In genomic region chr15:47670365-47670764, GRCh38 we compare ENCODE assay signal across 17 cellular contexts. TPM values are rescaled to one million over a fixed set of nuclear protein-coding genes. Genes with fewer than 3 reads are reported as not detected.
DNase-seq lines count a peak whose midpoint lies in the region; ATAC-seq and TF ChIP-seq lines count a peak whose summit lies in the region.
"Had no signal": no experiment of that assay in that cellular context is flagged by ENCODE, and none has a peak within 500 bp of the region (broad histone marks: within the 10 kb centered on the region; RNA-seq: fewer than 3 reads in every experiment).

No MANE protein-coding gene starts in this region.

- no peak overlapping the region for H4K8ac ChIP-seq in H9 (replicated peaks; ENCODE audit: insufficient read length, low read depth, low read length)

- ATAC-seq in HG03469 (IDR thresholded peaks at IDR 0.05; ENCODE audit: unreplicated experiment) = no peak
- ATAC-seq: A549, GM23338 had no signal

- H3K4me1 Mint-ChIP-seq in H9 = peaks cover 30 to 31% of the 10 kb centered on the region in 2 experiments
- no peaks in the 10 kb centered on the region for H3K4me1 Mint-ChIP-seq in CD8-positive, alpha-beta memory T cell
- H3K4me1 Mint-ChIP-seq: CD4-positive, alpha-beta memory T cell had no signal

- no peak overlapping the region for H3K56ac ChIP-seq in H9 (ENCODE audit: insufficient read length, low read depth, low read length)

- no peak overlapping the region for H2AFZ ChIP-seq in H9 (ENCODE audit: low read length)
- H2AFZ ChIP-seq: GM23338 had no signal

- H3K9me3 Mint-ChIP-seq in H9 = no peaks in the 10 kb centered on the region
- H3K9me3 Mint-ChIP-seq in CD8-positive, alpha-beta memory T cell = peaks cover 0 to 2% (median 1%) of the 10 kb centered on the region in 5 donors
- H3K9me3 Mint-ChIP-seq: GM23338 had no signal

- no CpG with 5 or more reads among the region's 1 CpG for WGBS in H9 (ENCODE audit: extremely low coverage, insufficient read length, low lambda C conversion rate)

- H3K23ac ChIP-seq in H9 (ENCODE audit: insufficient read length, low read depth, low read length) = no peak overlapping the region

- no TSS peak for BruUV-seq in A673 (replicated peaks; lab: Mats Ljungman, UMichigan)

- H2BK20ac ChIP-seq in H9 (ENCODE audit: low read depth, low read length, poor library complexity, severe bottlenecking) = no peak overlapping the region

- CTCF ChIA-PET in A673 (lab: Charles Lee) = no interaction called here
- CTCF ChIA-PET in CD8-positive, alpha-beta memory T cell (lab: Charles Lee) = no interaction called here

- H3K79me1 ChIP-seq in H9 (ENCODE audit: insufficient read depth, low read depth, low read length, poor library complexity, severe bottlenecking) = no peaks in the 10 kb centered on the region

- H3K9me3 ChIP-seq in A673 (ENCODE audit: low read depth, low read length, poor library complexity, severe bottlenecking) (no peaks in the 10 kb centered on the region), H9 (ENCODE audit: control insufficient read depth, low read depth, low read length) (no peaks in the 10 kb centered on the region)
- H3K9me3 ChIP-seq in CD8-positive, alpha-beta memory T cell (ENCODE audit: low read length) = no peaks in the 10 kb centered on the region
- H3K9me3 ChIP-seq: A549, BLaER1 had no signal

- H2AK5ac ChIP-seq in H9 (ENCODE audit: insufficient read length, low read length) = no peak overlapping the region

- no peak for TF ChIP-seq CTCF in A673 (conservative IDR thresholded peaks at IDR 0.05; ENCODE audit: low read depth, low read length)
- no peak for TF ChIP-seq CTCF in H9 (conservative IDR thresholded peaks at IDR 0.05)

- no peak overlapping the region for H2BK120ac ChIP-seq in H9 (ENCODE audit: low read depth, low read length, poor library complexity, severe bottlenecking)

- H3K4me3 ChIP-seq in A673 (ENCODE audit: low read depth, low read length, poor library complexity, severe bottlenecking) = no peak overlapping the region
- H3K4me3 ChIP-seq in CD8-positive, alpha-beta memory T cell (ENCODE audit: low read length) = no peak overlapping the region
- H3K4me3 ChIP-seq: A549, BLaER1, GM23338 had no signal

- DNase-seq in A673 (ENCODE audit: low spot score) = peak; percentile 32
- DNase-seq in NCI-H524 (lab: John Stamatoyannopoulos, UW) = peak; percentile 80 to 96
- DNase-seq in NCI-H82 treated with DMSO at 0.1 percent for 48 hours (lab: John Stamatoyannopoulos, UW; ENCODE audit: unreplicated experiment) = peak; percentile 86
- DNase-seq in islet precursor cell = peak; percentile 47
- no peak for DNase-seq in H9
- DNase-seq in stimulated activated CD4-positive, alpha-beta T cell treated with anti-CD3 and anti-CD28 coated beads, Interleukin-4, amount 100 ng/mL, for 24 hours = no peak
- no peak for DNase-seq in CD8-positive, alpha-beta memory T cell
- DNase-seq: Calu3; CD4-positive, alpha-beta memory T cell; GDM1 had no signal

- H4K20me1 ChIP-seq in H9 (ENCODE audit: control insufficient read depth, insufficient read depth, insufficient read length) = no peaks in the 10 kb centered on the region
- H4K20me1 ChIP-seq: BLaER1 had no signal

- no peak overlapping the region for H3K4me3 Mint-ChIP-seq in H9
- no peak overlapping the region for H3K4me3 Mint-ChIP-seq in CD8-positive, alpha-beta memory T cell
- H3K4me3 Mint-ChIP-seq: CD14-positive monocyte; CD4-positive, alpha-beta memory T cell; GM23338 had no signal

- H2BK12ac ChIP-seq in H9 (ENCODE audit: insufficient read length, low read depth, low read length) = no peak overlapping the region

- no peaks in the 10 kb centered on the region for H3K36me3 ChIP-seq in A673 (ENCODE audit: insufficient read depth, low read length, poor library complexity, severe bottlenecking)
- H3K36me3 ChIP-seq in CD8-positive, alpha-beta memory T cell (ENCODE audit: insufficient read depth, low read length) = no peaks in the 10 kb centered on the region
- H3K36me3 ChIP-seq: BLaER1 had no signal

- no peaks in the 10 kb centered on the region for H3K79me2 ChIP-seq in H9 (ENCODE audit: insufficient read depth, low read length)

- no peak overlapping the region for H3K27ac Mint-ChIP-seq in H9
- H3K27ac Mint-ChIP-seq in CD8-positive, alpha-beta memory T cell = no peak overlapping the region
- H3K27ac Mint-ChIP-seq: CD14-positive monocyte; CD4-positive, alpha-beta memory T cell; GM23338 had no signal

- H3K27ac ChIP-seq in A673 (ENCODE audit: low read depth, low read length, poor library complexity, severe bottlenecking) (no peak overlapping the region), H9 (ENCODE audit: insufficient read length, low read depth, low read length) (no peak overlapping the region)
- no peak overlapping the region for H3K27ac ChIP-seq in CD8-positive, alpha-beta memory T cell (ENCODE audit: low read depth, low read length)
- H3K27ac ChIP-seq: 22Rv1, A549, BLaER1 had no signal

- peaks cover 2% of the 10 kb centered on the region for H3K27me3 Mint-ChIP-seq in H9 (ENCODE audit: low read depth)
- no peaks in the 10 kb centered on the region for H3K27me3 Mint-ChIP-seq in CD8-positive, alpha-beta memory T cell
- H3K27me3 Mint-ChIP-seq: CD4-positive, alpha-beta memory T cell had no signal

- no peak overlapping the region for H3K14ac ChIP-seq in H9 (ENCODE audit: insufficient read depth, low read length)

- H3K4ac ChIP-seq in H9 (ENCODE audit: low read depth, low read length) = no peak overlapping the region

- no peak overlapping the region for H2BK15ac ChIP-seq in H9 (ENCODE audit: low read depth, low read length)

- H3K18ac ChIP-seq in H9 (ENCODE audit: insufficient read length, low read depth, low read length) = no peak overlapping the region

- no peak overlapping the region for H4K91ac ChIP-seq in H9 (ENCODE audit: insufficient read length, low read depth, low read length)

- no peak overlapping the region for H3T11ph ChIP-seq in H9 (ENCODE audit: low read length)

- H3K4me2 ChIP-seq in H9 (ENCODE audit: insufficient read depth, insufficient read length, low read length) = no peak overlapping the region
- H3K4me2 ChIP-seq: A549, BLaER1, GM23338 had no signal

- H3K9ac ChIP-seq in H9 (ENCODE audit: extremely low read depth, insufficient read length, low read length) = no peak overlapping the region
- H3K9ac ChIP-seq: BLaER1 had no signal

- no peak overlapping the region for H2BK5ac ChIP-seq in H9 (ENCODE audit: insufficient read length, low read length)

- intact Hi-C loops in A673 (cut with micrococcal nuclease; ENCODE audit: unreplicated experiment) = no loop called here

- H3K36me3 Mint-ChIP-seq in H9 (ENCODE audit: insufficient read depth in 1 of 3, low read depth in 3 of 3) = no peaks in the 10 kb centered on the region
- H3K36me3 Mint-ChIP-seq in CD8-positive, alpha-beta memory T cell = no peaks in the 10 kb centered on the region
- H3K36me3 Mint-ChIP-seq: CD14-positive monocyte; CD4-positive, alpha-beta memory T cell had no signal

- no peak overlapping the region for H4K5ac ChIP-seq in H9 (ENCODE audit: insufficient read length, low read depth, low read length)

- H3K23me2 ChIP-seq in H9 (ENCODE audit: insufficient read length, low read depth, low read length, poor library complexity, severe bottlenecking) = no peaks in the 10 kb centered on the region

- H3K27me3 ChIP-seq in A673 (replicated peaks; ENCODE audit: insufficient read depth, low read depth, low read length, poor library complexity) (no peaks in the 10 kb centered on the region), H9 (ENCODE audit: insufficient read depth, low read length) (no peaks in the 10 kb centered on the region)
- no peaks in the 10 kb centered on the region for H3K27me3 ChIP-seq in CD8-positive, alpha-beta memory T cell (ENCODE audit: insufficient read depth, low read length, poor library complexity, severe bottlenecking)
- H3K27me3 ChIP-seq: BLaER1 had no signal

- peaks cover 27% of the 10 kb centered on the region for H3K4me1 ChIP-seq in A673 (ENCODE audit: insufficient read depth, low read length, poor library complexity, severe bottlenecking)
- no peaks in the 10 kb centered on the region; the same call in 1 of the 2 replicates for H3K4me1 ChIP-seq in H9 (ENCODE audit: insufficient read depth, low read length)
- no peaks in the 10 kb centered on the region for H3K4me1 ChIP-seq in CD8-positive, alpha-beta memory T cell (ENCODE audit: insufficient read depth, low read length)
- H3K4me1 ChIP-seq: A549 had no signal

- POLR2A ChIA-PET in A673 (lab: Charles Lee; ENCODE audit: low non-redundant PET) = no interaction called here
- POLR2A ChIA-PET in CD8-positive, alpha-beta memory T cell (lab: Charles Lee) = no interaction called here

RNA-seq across cellular contexts. Expression of gene SEMA6D, which starts 46.9 kb away (rescaled TPM):
- 10.9 and 11.0 TPM in 2 replicates for total RNA-seq in A673 (2021)
- 15.8 TPM in 2 replicates for total RNA-seq in H9 (2021)
- total RNA-seq in CD8-positive, alpha-beta memory T cell = not detected
- not detected for polyA plus RNA-seq in CD8-positive, alpha-beta memory T cell
- total RNA-seq: Calu3; CD4-positive, alpha-beta memory T cell; HT-29 had no signal
- polyA plus RNA-seq: A549; CD14-positive monocyte; CD4-positive, alpha-beta memory T cell had no signal

Comparison
In these comparisons a context has a peak if more than half of its experiments do, and no peak if none do; other contexts are left out.
1. DNase-seq: peak in A673 (single experiment), NCI-H524 (2 of 2), NCI-H82 treated with DMSO at 0.1 percent for 48 hours (single experiment) and islet precursor cell (single experiment); none in H9 (single experiment), stimulated activated CD4-positive, alpha-beta T cell treated with anti-CD3 and anti-CD28 coated beads, Interleukin-4, amount 100 ng/mL, for 24 hours (single experiment) and CD8-positive, alpha-beta memory T cell (0 of 5).
2. RNA of gene SEMA6D, which starts 46.9 kb away (total RNA-seq): 15.8 TPM in H9 and 10.9 to 11.0 TPM in A673; not detected in CD8-positive, alpha-beta memory T cell; every median in the first group is over 10 times any median in the second.